1 cellular context compared by ENCODE assay signal in genomic region chrX:54435121-54435520, GRCh38.
TF ChIP-seq lines count a peak whose summit lies in the region.

No MANE protein-coding gene starts in this region.

TF ChIP-seq in HepG2, 621 proteins besides CTCF, POLR2A, EP300 and RAD21:
- TF ChIP-seq POLR2AphosphoS5 (IDR thresholded peaks at IDR 0.05; ENCODE audit: low read depth, low read length) (no peak), ZNF770 (CRISPR knock-in tag; IDR thresholded peaks at IDR 0.05) (no peak), THAP7 (CRISPR knock-in tag; IDR thresholded peaks at IDR 0.05) (no peak), KLF9 (CRISPR knock-in tag; IDR thresholded peaks at IDR 0.05; ENCODE audit: low read depth) (no peak), ZNF234 (CRISPR knock-in tag; conservative IDR thresholded peaks at IDR 0.05) (no peak), SOX13 (IDR thresholded peaks at IDR 0.05) (no peak), SOX13 (CRISPR knock-in tag; conservative IDR thresholded peaks at IDR 0.05 in 1 of 2, IDR thresholded peaks at IDR 0.05 in 1 of 2) (no peak), MAFK (conservative IDR thresholded peaks at IDR 0.05 in 1 of 2, IDR thresholded peaks at IDR 0.05 in 1 of 2; ENCODE audit: low read length in 2 of 2) (peak; percentile 13 to 36; a peak in 2 of 4 replicates)
